8 cellular contexts compared by ENCODE assay signal in genomic region chr19:58310685-58311084, GRCh38. TPM values are rescaled to one million over a fixed set of nuclear protein-coding genes. Genes with fewer than 3 reads are reported as not detected.
DNase-seq lines count a peak whose midpoint lies in the region; ATAC-seq and TF ChIP-seq lines count a peak whose summit lies in the region.
"Not testable (repeated sequence)": the region's sequence is repeated elsewhere in the genome, so short reads cannot be mapped to it uniquely, and the experiment has no call there.

No MANE protein-coding gene starts in this region.

- no CpG with 5 or more reads among the region's 13 CpGs for WGBS in H9 (ENCODE audit: extremely low coverage, insufficient read length, low lambda C conversion rate)

- H3K18ac ChIP-seq in H9 (ENCODE audit: insufficient read length, low read depth, low read length): not testable (repeated sequence)

- BruUV-seq in A673 (replicated peaks; lab: Mats Ljungman, UMichigan): not testable (repeated sequence)

- not testable (repeated sequence) for H2AFZ ChIP-seq in H9 (ENCODE audit: low read length)

- H3K79me1 ChIP-seq in H9 (ENCODE audit: insufficient read depth, low read depth, low read length, poor library complexity, severe bottlenecking): not testable (repeated sequence)

- not testable (repeated sequence) for H3K9ac ChIP-seq in H9 (ENCODE audit: extremely low read depth, insufficient read length, low read length)

- CTCF ChIA-PET in A673 (lab: Charles Lee): not testable (repeated sequence)

- H4K5ac ChIP-seq in H9 (ENCODE audit: insufficient read length, low read depth, low read length): not testable (repeated sequence)

- H3K79me2 ChIP-seq in H9 (ENCODE audit: insufficient read depth, low read length): not testable (repeated sequence)

- H4K20me1 ChIP-seq in H9 (ENCODE audit: control insufficient read depth, insufficient read depth, insufficient read length): not testable (repeated sequence)

- peaks cover 62% of the 10 kb centered on the region for H3K36me3 ChIP-seq in A673 (ENCODE audit: insufficient read depth, low read length, poor library complexity, severe bottlenecking)

- not testable (repeated sequence) for H3K27me3 Mint-ChIP-seq in H9 (ENCODE audit: low read depth); T-helper 17 cell

- H3K56ac ChIP-seq in H9 (ENCODE audit: insufficient read length, low read depth, low read length): not testable (repeated sequence)

- H3K4me3 ChIP-seq in A673 (ENCODE audit: low read depth, low read length, poor library complexity, severe bottlenecking); astrocyte of the cerebellum (ENCODE audit: low read depth, low read length); epithelial cell of proximal tubule (ENCODE audit: low read depth, low read length): not testable (repeated sequence)

- not testable (repeated sequence) for H4K91ac ChIP-seq in H9 (ENCODE audit: insufficient read length, low read depth, low read length)

- not testable (repeated sequence) for H3K27ac Mint-ChIP-seq in H9
- H3K27ac Mint-ChIP-seq in T-helper 17 cell: peak overlapping the region; percentile 70

- H3K4me3 Mint-ChIP-seq in H9, T-helper 17 cell: not testable (repeated sequence)

- peaks cover 7 to 12% of the 10 kb centered on the region in 2 experiments for H3K4me1 Mint-ChIP-seq in H9
- peaks cover 25% of the 10 kb centered on the region for H3K4me1 Mint-ChIP-seq in T-helper 17 cell

- not testable (repeated sequence) for H2BK120ac ChIP-seq in H9 (ENCODE audit: low read depth, low read length, poor library complexity, severe bottlenecking)

- not testable (repeated sequence) for H3K23me2 ChIP-seq in H9 (ENCODE audit: insufficient read length, low read depth, low read length, poor library complexity, severe bottlenecking)

- TF ChIP-seq CTCF in A673 (conservative IDR thresholded peaks at IDR 0.05; ENCODE audit: low read depth, low read length) (peak; percentile 28; the same call in 1 of the 2 replicates), H9 (conservative IDR thresholded peaks at IDR 0.05) (peak; percentile 74), astrocyte of the cerebellum (IDR thresholded peaks at IDR 0.05; ENCODE audit: low read depth, low read length, missing control alignments) (peak; percentile 33), epithelial cell of proximal tubule (conservative IDR thresholded peaks at IDR 0.05; ENCODE audit: low read depth, low read length) (peak; percentile 27)

- not testable (repeated sequence) for H3K9me3 Mint-ChIP-seq in H9

- not testable (repeated sequence) for H2BK20ac ChIP-seq in H9 (ENCODE audit: low read depth, low read length, poor library complexity, severe bottlenecking)

- not testable (repeated sequence) for H4K8ac ChIP-seq in H9 (replicated peaks; ENCODE audit: insufficient read length, low read depth, low read length)

- H2AK5ac ChIP-seq in H9 (ENCODE audit: insufficient read length, low read length): not testable (repeated sequence)

- H3K14ac ChIP-seq in H9 (ENCODE audit: insufficient read depth, low read length): not testable (repeated sequence)

- ATAC-seq in T-helper 17 cell: not testable (repeated sequence)
- peak; percentile 56 for ATAC-seq in left ventricle myocardium superior

- not testable (repeated sequence) for H3K9me3 ChIP-seq in A673 (ENCODE audit: low read depth, low read length, poor library complexity, severe bottlenecking); H9 (ENCODE audit: control insufficient read depth, low read depth, low read length); T-helper 17 cell (ENCODE audit: control insufficient read depth, low read length, poor library complexity, severe bottlenecking)

- H2BK12ac ChIP-seq in H9 (ENCODE audit: insufficient read length, low read depth, low read length): not testable (repeated sequence)

- POLR2A ChIA-PET in A673 (lab: Charles Lee; ENCODE audit: low non-redundant PET): not testable (repeated sequence)

- H2BK5ac ChIP-seq in H9 (ENCODE audit: insufficient read length, low read length): not testable (repeated sequence)

- DNase-seq in A673 (ENCODE audit: low spot score): peak; percentile 34
- DNase-seq in H9: peak; percentile 63
- not testable (repeated sequence) for DNase-seq in T-helper 17 cell; astrocyte of the cerebellum (ENCODE audit: low read depth); epithelial cell of proximal tubule (ENCODE audit: low read depth)
- DNase-seq in left ventricle myocardium superior: peak; percentile 65
- DNase-seq in mucosa of gallbladder (ENCODE audit: low spot score): peak; percentile 30
- DNase-seq in stimulated activated CD4-positive, alpha-beta T cell treated with anti-CD3 and anti-CD28 coated beads, Interleukin-2, amount 100 ng/mL, for 24 hours: peak; percentile 24 to 30

- H3K27ac ChIP-seq in A673 (ENCODE audit: low read depth, low read length, poor library complexity, severe bottlenecking); H9 (ENCODE audit: insufficient read length, low read depth, low read length): not testable (repeated sequence)

- not testable (repeated sequence) for H3K4me2 ChIP-seq in H9 (ENCODE audit: insufficient read depth, insufficient read length, low read length)

- H3K36me3 Mint-ChIP-seq in H9 (ENCODE audit: insufficient read depth in 1 of 3, low read depth in 3 of 3) (peaks cover 38 to 80% (median 60%) of the 10 kb centered on the region in 3 experiments), T-helper 17 cell (ENCODE audit: low read depth) (peaks cover 14% of the 10 kb centered on the region)

- intact Hi-C loops in A673 (cut with micrococcal nuclease; ENCODE audit: unreplicated experiment); left ventricle myocardium superior (cut with micrococcal nuclease): not testable (repeated sequence)

- not testable (repeated sequence) for H3K4me1 ChIP-seq in A673 (ENCODE audit: insufficient read depth, low read length, poor library complexity, severe bottlenecking); H9 (ENCODE audit: insufficient read depth, low read length)

- not testable (repeated sequence) for H3K4ac ChIP-seq in H9 (ENCODE audit: low read depth, low read length)

- not testable (repeated sequence) for H3T11ph ChIP-seq in H9 (ENCODE audit: low read length)

- H2BK15ac ChIP-seq in H9 (ENCODE audit: low read depth, low read length): not testable (repeated sequence)

- not testable (repeated sequence) for H3K23ac ChIP-seq in H9 (ENCODE audit: insufficient read length, low read depth, low read length)

- in situ Hi-C loops in astrocyte of the cerebellum (cut with HindIII; ENCODE audit: low sequenced_read_pairs): not testable (repeated sequence)

- H3K27me3 ChIP-seq in A673 (replicated peaks; ENCODE audit: insufficient read depth, low read depth, low read length, poor library complexity); H9 (ENCODE audit: insufficient read depth, low read length): not testable (repeated sequence)

RNA-seq across cellular contexts. Expression of gene ERVK3-1, which starts 5.5 kb away (rescaled TPM):
- total RNA-seq in A673 (2021) (57.8 and 77.1 TPM in 2 replicates), H9 (2021) (43.6 and 43.7 TPM in 2 replicates), T-helper 17 cell (100 to 1,000 TPM; 108 to 110 TPM), epithelial cell of proximal tubule (40.4 and 51.0 TPM in 2 replicates), left ventricle myocardium superior (18.4 TPM), mucosa of gallbladder (32.2 TPM)

RNA-seq across cellular contexts. Expression of gene ZSCAN22, which starts 16.1 kb away (rescaled TPM):
- total RNA-seq in A673 (2021) (3.2 and 4.2 TPM in 2 replicates), H9 (2021) (4.7 and 4.8 TPM in 2 replicates), T-helper 17 cell (1 to 10 TPM; 1.5 to 1.7 TPM), epithelial cell of proximal tubule (1.3 and 1.9 TPM in 2 replicates), left ventricle myocardium superior (1.5 TPM), mucosa of gallbladder (4.7 TPM)

RNA-seq across cellular contexts. Expression of gene ZNF8, which starts 31.9 kb away (rescaled TPM):
- total RNA-seq in A673 (2021) (11.9 and 12.5 TPM in 2 replicates), H9 (2021) (16.9 and 17.3 TPM in 2 replicates), T-helper 17 cell (1 to 10 TPM; 5.6 to 6.6 TPM), epithelial cell of proximal tubule (4.2 and 4.5 TPM in 2 replicates), left ventricle myocardium superior (4.8 TPM), mucosa of gallbladder (6.1 TPM)

RNA-seq across cellular contexts. Expression of gene A1BG, which starts 42.6 kb away (rescaled TPM):
- 15.2 and 18.2 TPM in 2 replicates for total RNA-seq in A673 (2021)
- total RNA-seq in H9 (2021): 17.4 and 22.2 TPM in 2 replicates
- total RNA-seq in T-helper 17 cell: 10 to 100 TPM; 16.0 to 21.7 TPM
- total RNA-seq in epithelial cell of proximal tubule: 2.7 and 20.1 TPM in 2 replicates
- total RNA-seq in left ventricle myocardium superior: 5.7 TPM
- 8.1 TPM for total RNA-seq in mucosa of gallbladder

RNA-seq across cellular contexts. Expression of gene ZNF497, which starts 51.9 kb away (rescaled TPM):
- total RNA-seq in A673 (2021): 2.6 and 3.4 TPM in 2 replicates
- total RNA-seq in H9 (2021): 2.4 TPM in 2 replicates
- 1 to 10 TPM in 1 of 2 donors, under 1 TPM in 1; 0.55 to 1.6 TPM for total RNA-seq in T-helper 17 cell
- 0.06 and 0.14 TPM in 2 replicates for total RNA-seq in epithelial cell of proximal tubule
- 0.55 TPM for total RNA-seq in left ventricle myocardium superior
- 3.5 TPM for total RNA-seq in mucosa of gallbladder
